In genomic region chr2:95017836-95018235, GRCh38 we compare ENCODE assay signal across 17 cellular contexts. TPM values are rescaled to one million over a fixed set of nuclear protein-coding genes. Genes with fewer than 3 reads are reported as not detected.
DNase-seq lines count a peak whose midpoint lies in the region; ATAC-seq, FAIRE-seq and TF ChIP-seq lines count a peak whose summit lies in the region.
"Had no signal": no experiment of that assay in that cellular context is flagged by ENCODE, and none has a peak within 500 bp of the region (broad histone marks: within the 10 kb centered on the region; RNA-seq: fewer than 3 reads in every experiment).

No MANE protein-coding gene starts in this region.

- H3K4me3 Mint-ChIP-seq in type B pancreatic cell, result peak overlapping the region; percentile 42
- H3K4me3 Mint-ChIP-seq: CD4-positive, CD25-positive, alpha-beta regulatory T cell; H9 had no signal

- intact Hi-C loops in Right ventricle myocardium inferior (cut with DNase I) (no loop called here), kidney (cut with DNase I) (no loop called here), thyroid gland (cut with DNase I) (no loop called here)

- H3K4me1 Mint-ChIP-seq in type B pancreatic cell (ENCODE audit: unreplicated experiment), result peaks cover 42% of the 10 kb centered on the region

- TF ChIP-seq CTCF in right atrium auricular region (IDR thresholded peaks at IDR 0.05) (no peak), kidney (IDR thresholded peaks at IDR 0.05; ENCODE audit: borderline replicate concordance, extremely low read depth, insufficient read depth) (no peak), omental fat pad (IDR thresholded peaks at IDR 0.05) (no peak), type B pancreatic cell (conservative IDR thresholded peaks at IDR 0.05) (no peak), thyroid gland (IDR thresholded peaks at IDR 0.05) (no peak)

- TF ChIP-seq POLR2A in thyroid gland (IDR thresholded peaks at IDR 0.05), result no peak

- WGBS in thyroid gland, 2 donors, result 85 to 95% methylated on average over 12 of the region's 12 CpGs

- H3K27me3 ChIP-seq in right atrium auricular region (no peaks in the 10 kb centered on the region), thyroid gland (no peaks in the 10 kb centered on the region)

- no peak overlapping the region for H3K27ac ChIP-seq in right atrium auricular region
- peak overlapping the region; percentile 18 to 23 for H3K27ac ChIP-seq in kidney (ENCODE audit: low read depth in 2 of 2, low read length in 2 of 2)
- no peak overlapping the region for H3K27ac ChIP-seq in thyroid gland
- H3K27ac ChIP-seq: BLaER1 treated with 17β-estradiol and CSF1 and Interleukin-3, amounts not matched to agents 10 nM and 100 nM had no signal

- no peaks in the 10 kb centered on the region for H3K36me3 Mint-ChIP-seq in type B pancreatic cell
- H3K36me3 Mint-ChIP-seq: CD4-positive, CD25-positive, alpha-beta regulatory T cell had no signal

- ATAC-seq in Right ventricle myocardium inferior (no peak), omental fat pad (ENCODE audit: low FRiP score) (peak; percentile 25), HG02623 (IDR thresholded peaks at IDR 0.05; ENCODE audit: unreplicated experiment) (no peak), GM21360 (IDR thresholded peaks at IDR 0.05; ENCODE audit: unreplicated experiment) (no peak)
- ATAC-seq: GM12878 had no signal

- H3K27ac Mint-ChIP-seq in type B pancreatic cell, result peak overlapping the region; percentile 97
- H3K27ac Mint-ChIP-seq: H9 had no signal

- no peak overlapping the region for H3K9ac ChIP-seq in kidney (ENCODE audit: low read length in 2 of 2)
- H3K9ac ChIP-seq: BLaER1 treated with 17β-estradiol and CSF1 and Interleukin-3, amounts not matched to agents 10 nM and 100 nM had no signal

- H3K36me3 ChIP-seq in right atrium auricular region (no peaks in the 10 kb centered on the region), kidney (ENCODE audit: control insufficient read depth in 1 of 2, insufficient read depth in 2 of 2, low read length in 2 of 2) (no peaks in the 10 kb centered on the region), thyroid gland (no peaks in the 10 kb centered on the region)
- H3K36me3 ChIP-seq: BLaER1 treated with 17β-estradiol and CSF1 and Interleukin-3, amounts not matched to agents 10 nM and 100 nM had no signal

- peaks cover 13% of the 10 kb centered on the region for H3K27me3 Mint-ChIP-seq in type B pancreatic cell
- H3K27me3 Mint-ChIP-seq: CD4-positive, CD25-positive, alpha-beta regulatory T cell had no signal

- no peaks in the 10 kb centered on the region for H3K9me3 ChIP-seq in right atrium auricular region
- H3K9me3 ChIP-seq in kidney (ENCODE audit: control insufficient read depth in 1 of 2, low read length in 2 of 2), result no peaks in the 10 kb centered on the region
- no peaks in the 10 kb centered on the region for H3K9me3 ChIP-seq in thyroid gland
- H3K9me3 ChIP-seq: BLaER1 treated with 17β-estradiol and CSF1 and Interleukin-3, amounts not matched to agents 10 nM and 100 nM had no signal

- FAIRE-seq in kidney (lab: Jason Lieb, UNC), result no peak
- FAIRE-seq: GM12878, GM18507 had no signal

- DNase-seq in Right ventricle myocardium inferior (ENCODE audit: missing footprints) (peak; percentile 39), right atrium auricular region (ENCODE audit: low spot score) (no peak), kidney (peak; percentile 66), omental fat pad (ENCODE audit: low spot score) (no peak), type B pancreatic cell (ENCODE audit: extremely low spot score, unreplicated experiment) (no peak), thyroid gland (no peak)
- DNase-seq: ACHN; CD4-positive, CD25-positive, alpha-beta regulatory T cell; GOT3; H9 had no signal

- H3K4me1 ChIP-seq in right atrium auricular region (no peaks in the 10 kb centered on the region), kidney (ENCODE audit: control insufficient read depth in 1 of 2, insufficient read depth in 1 of 2, low read depth in 1 of 2, low read length in 2 of 2) (peaks cover 13 to 27% of the 10 kb centered on the region in 2 donors), thyroid gland (peaks cover 23 to 38% of the 10 kb centered on the region in 2 donors)

- H3K9me3 Mint-ChIP-seq in type B pancreatic cell, result peaks cover 5% of the 10 kb centered on the region
- H3K9me3 Mint-ChIP-seq: CD4-positive, CD25-positive, alpha-beta regulatory T cell; H9 had no signal

- H3K4me3 ChIP-seq in right atrium auricular region (no peak overlapping the region), kidney (ENCODE audit: low read length in 2 of 2) (no peak overlapping the region), thyroid gland (replicated peaks in 1 of 3) (no peak overlapping the region)
- H3K4me3 ChIP-seq: BLaER1 treated with 17β-estradiol and CSF1 and Interleukin-3, amounts not matched to agents 10 nM and 100 nM; GM12878 had no signal

RNA-seq across cellular contexts. Expression of gene MAL, which starts 7.7 kb away (rescaled TPM):
- total RNA-seq in Right ventricle myocardium inferior (8.7 TPM), right atrium auricular region (1 to 10 TPM; 7.4 to 8.7 TPM), kidney (477 TPM), omental fat pad (1 to 10 TPM in 1 of 4 donors, under 1 TPM in 1, not detected in 2; 0.93 to 4.7 TPM), type B pancreatic cell (ENCODE audit: low replicate concordance) (205 and 250 TPM in 2 replicates), thyroid gland (10 to 100 TPM in 3 of 4 donors, 1 to 10 TPM in 1; 5.6 to 19.3 (median 13.3) TPM)
- 1,006 TPM for polyA plus RNA-seq in kidney (ENCODE audit: insufficient read depth, low read depth, low replicate concordance)
- total RNA-seq: A172, H9, HT1080 had no signal

Comparison
In these comparisons a context has a peak if more than half of its experiments do, and no peak if none do; other contexts are left out.
1. DNase-seq: peak in Right ventricle myocardium inferior (single experiment) and kidney (single experiment); none in right atrium auricular region (single experiment), omental fat pad (single experiment), type B pancreatic cell (single experiment) and thyroid gland (0 of 2).
2. H3K27ac ChIP-seq: peak in kidney (2 of 2); none in right atrium auricular region (0 of 2) and thyroid gland (0 of 3).
3. RNA of gene MAL, which starts 7.7 kb away (total RNA-seq): 477 TPM in kidney (single experiment) and 205 to 250 TPM in type B pancreatic cell; 5.6 to 19.3 TPM in thyroid gland, 7.4 to 8.7 TPM in right atrium auricular region, 8.7 TPM in Right ventricle myocardium inferior (single experiment) and 0.93 to 4.7 TPM in omental fat pad; every median in the first group is over 10 times any median in the second.